Comparison of ENCODE assay signal across 1 cellular context in genomic region chr7:37390149-37390548, GRCh38.
TF ChIP-seq lines count a peak whose summit lies in the region.

No MANE protein-coding gene starts in this region.

TF ChIP-seq in H1, 55 proteins besides CTCF, POLR2A, EP300 and RAD21 (continued from another document):
- TF ChIP-seq RXRA (IDR thresholded peaks at IDR 0.05; ENCODE audit: insufficient read depth, low read depth, low read length) (no peak), KDM5A (IDR thresholded peaks at IDR 0.05; ENCODE audit: low read length) (no peak), BCL11A (IDR thresholded peaks at IDR 0.05; ENCODE audit: low read depth in 2 of 2, low read length in 2 of 2) (no peak), SAP30 (IDR thresholded peaks at IDR 0.05; ENCODE audit: insufficient read depth, insufficient replicate concordance, low read length) (no peak), USF2 (IDR thresholded peaks at IDR 0.05; ENCODE audit: low read length) (no peak), FOSL1 (IDR thresholded peaks at IDR 0.05; ENCODE audit: insufficient read depth, low read depth, low read length) (no peak), POLR2AphosphoS5 (IDR thresholded peaks at IDR 0.05; ENCODE audit: low read depth, low read length) (no peak), EZH2 (IDR thresholded peaks at IDR 0.05; ENCODE audit: low read depth, low read length, severe bottlenecking) (no peak), PHF8 (conservative IDR thresholded peaks at IDR 0.05; ENCODE audit: low read depth, low read length) (no peak), CHD7 (IDR thresholded peaks at IDR 0.05; ENCODE audit: insufficient replicate concordance, low read length) (no peak), JUND (IDR thresholded peaks at IDR 0.05; ENCODE audit: low read length) (no peak), ZNF274 (IDR thresholded peaks at IDR 0.05; ENCODE audit: borderline replicate concordance, extremely low read depth, low read length) (no peak), CBX8 (IDR thresholded peaks at IDR 0.05; ENCODE audit: borderline replicate concordance, low read depth, low read length) (no peak), ATF3 (IDR thresholded peaks at IDR 0.05; ENCODE audit: insufficient read depth, low read depth, low read length) (no peak), EGR1 (IDR thresholded peaks at IDR 0.05; ENCODE audit: borderline replicate concordance, low read depth, low read length) (no peak), CBX5 (IDR thresholded peaks at IDR 0.05; ENCODE audit: low read depth, low read length) (no peak), SIN3A (conservative IDR thresholded peaks at IDR 0.05 in 1 of 2, IDR thresholded peaks at IDR 0.05 in 1 of 2; ENCODE audit: low read depth in 1 of 2, low read length in 2 of 2) (no peak), NANOG (IDR thresholded peaks at IDR 0.05; ENCODE audit: insufficient read depth, low read depth, low read length, poor library complexity, severe bottlenecking) (no peak), TCF12 (IDR thresholded peaks at IDR 0.05; ENCODE audit: low read depth, low read length) (no peak)
